In the genomic region with DNA sequence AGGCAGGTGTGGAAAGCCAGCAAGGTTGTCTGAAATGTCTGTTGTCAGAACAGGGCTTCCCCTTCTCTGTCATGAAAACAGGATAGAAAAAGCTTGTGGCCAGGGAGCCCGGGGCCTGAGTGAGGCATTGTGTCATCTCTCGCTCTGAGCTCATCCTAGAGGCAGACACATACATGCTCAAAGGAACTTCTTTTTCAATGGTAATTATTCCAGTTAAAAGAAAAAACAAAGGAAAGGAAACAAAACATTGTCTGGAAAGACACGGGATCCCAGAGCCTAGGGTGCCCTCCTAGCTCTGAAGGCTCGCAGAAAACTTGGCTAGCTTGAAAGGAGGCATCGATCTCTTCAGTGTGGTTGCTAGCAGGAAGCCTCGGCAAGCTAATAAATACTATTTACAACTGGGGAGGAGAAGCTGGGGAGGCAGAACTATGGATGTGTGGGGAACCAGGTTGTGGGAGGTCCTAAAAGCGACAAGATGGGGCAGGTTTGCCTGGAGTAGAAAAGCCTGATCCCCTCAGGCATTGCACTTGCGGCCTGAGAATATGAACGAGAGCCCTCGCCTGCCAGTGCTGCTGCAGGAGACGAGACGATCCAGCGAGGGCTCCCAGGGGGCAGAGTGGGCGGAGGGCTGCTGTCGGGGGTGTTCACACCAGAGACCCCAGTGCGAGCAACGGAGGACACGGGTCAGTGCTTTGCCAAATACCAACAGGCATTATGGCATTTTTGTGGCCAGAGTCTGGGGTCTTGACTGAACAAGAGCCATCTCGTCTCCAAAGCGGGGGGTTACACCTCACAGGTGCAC, we compare ENCODE assay signal across 1 cellular context.
A peak's percentile ranks its signal among the peaks of the same experiment; 100 is the strongest.
TF ChIP-seq lines count a peak whose summit lies in the region.

No MANE protein-coding gene starts in this region.

TF ChIP-seq in HepG2, 621 proteins besides CTCF, POLR2A, EP300 and RAD21:
- TF ChIP-seq ZNF331 (CRISPR knock-in tag; IDR thresholded peaks at IDR 0.05) (no peak), AGO2 (optimal IDR thresholded peaks at IDR 0.05; ENCODE audit: low read depth, low read length) (peak; percentile 24)
